In genomic region chr1:99374109-99374508, GRCh38 we compare ENCODE assay signal across 1 cellular context.
A peak's percentile ranks its signal among the peaks of the same experiment; 100 is the strongest.
TF ChIP-seq lines count a peak whose summit lies in the region.

No MANE protein-coding gene starts in this region.

TF ChIP-seq in K562, 482 proteins besides CTCF, POLR2A, EP300 and RAD21:
- TF ChIP-seq, protein P1, sequence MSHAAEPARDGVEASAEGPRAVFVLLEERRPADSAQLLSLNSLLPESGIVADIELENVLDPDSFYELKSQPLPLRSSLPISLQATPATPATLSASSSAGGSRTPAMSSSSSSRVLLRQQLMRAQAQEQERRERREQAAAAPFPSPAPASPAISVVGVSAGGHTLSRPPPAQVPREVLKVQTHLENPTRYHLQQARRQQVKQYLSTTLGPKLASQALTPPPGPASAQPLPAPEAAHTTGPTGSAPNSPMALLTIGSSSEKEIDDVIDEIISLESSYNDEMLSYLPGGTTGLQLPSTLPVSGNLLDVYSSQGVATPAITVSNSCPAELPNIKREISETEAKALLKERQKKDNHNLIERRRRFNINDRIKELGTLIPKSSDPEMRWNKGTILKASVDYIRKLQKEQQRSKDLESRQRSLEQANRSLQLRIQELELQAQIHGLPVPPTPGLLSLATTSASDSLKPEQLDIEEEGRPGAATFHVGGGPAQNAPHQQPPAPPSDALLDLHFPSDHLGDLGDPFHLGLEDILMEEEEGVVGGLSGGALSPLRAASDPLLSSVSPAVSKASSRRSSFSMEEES (CRISPR knock-in tag; IDR thresholded peaks at IDR 0.05) = no peak
- TF ChIP-seq NFIX (CRISPR knock-in tag; IDR thresholded peaks at IDR 0.05; ENCODE audit: low read depth) (no peak), SRF (CRISPR knock-in tag; IDR thresholded peaks at IDR 0.05) (0 out of 4 replicates have a peak, but pooled peaks of 1 of the 2 experiments have one; percentile 48), CEBPG (CRISPR knock-in tag; IDR thresholded peaks at IDR 0.05) (peak; percentile 28; the same call in 1 of the 2 replicates), CEBPG (tag; conservative IDR thresholded peaks at IDR 0.05 in 1 of 2, IDR thresholded peaks at IDR 0.05 in 1 of 2) (peak; percentile 75 to 96), CEBPB (tag; IDR thresholded peaks at IDR 0.05) (peak; percentile 94), IRF9 (tag; IDR thresholded peaks at IDR 0.05) (peak; percentile 73)
